1 cellular context compared by ENCODE assay signal in genomic region chr6:125779924-125780539, GRCh38.
A peak's percentile ranks its signal among the peaks of the same experiment; 100 is the strongest.
TF ChIP-seq lines count a peak whose summit lies in the region.

No MANE protein-coding gene starts in this region.

TF ChIP-seq in K562, 482 proteins besides CTCF, POLR2A, EP300 and RAD21 (continued from another document and continues in another):
- TF ChIP-seq THAP12 (CRISPR knock-in tag; IDR thresholded peaks at IDR 0.05) (no peak), TBP (optimal IDR thresholded peaks at IDR 0.05; ENCODE audit: low read depth, low read length) (peak; percentile 99), EP400 (IDR thresholded peaks at IDR 0.05) (no peak), GTF2F1 (IDR thresholded peaks at IDR 0.05; ENCODE audit: low read depth, low read length) (no peak; the same call in 1 of the 2 replicates), ZNF165 (CRISPR knock-in tag; IDR thresholded peaks at IDR 0.05; ENCODE audit: borderline replicate concordance) (no peak), SRSF9 (IDR thresholded peaks at IDR 0.05; ENCODE audit: borderline replicate concordance, low read depth, low read length) (no peak), ZNF644 (tag; IDR thresholded peaks at IDR 0.05; ENCODE audit: low read depth) (no peak; the same call in 1 of the 2 replicates), POLR2G (IDR thresholded peaks at IDR 0.05; ENCODE audit: low read depth, low read length) (no peak), BRF1 (IDR thresholded peaks at IDR 0.05; ENCODE audit: borderline replicate concordance, extremely low read depth, insufficient read length) (peak; percentile 19), FIP1L1 (IDR thresholded peaks at IDR 0.05; ENCODE audit: low read depth, low read length, poor library complexity, severe bottlenecking) (no peak), E2F6 (IDR thresholded peaks at IDR 0.05; ENCODE audit: borderline replicate concordance in 1 of 2, extremely low read depth in 1 of 2, insufficient read depth in 1 of 2, insufficient read length in 1 of 2, low read depth in 1 of 2, low read length in 1 of 2, poor library complexity in 1 of 2, severe bottlenecking in 1 of 2) (no peak), MXI1 (IDR thresholded peaks at IDR 0.05; ENCODE audit: low read depth, low read length) (no peak), ZNF41 (CRISPR knock-in tag; conservative IDR thresholded peaks at IDR 0.05) (no peak), EWSR1 (IDR thresholded peaks at IDR 0.05; ENCODE audit: borderline replicate concordance, low read depth, partially characterized antibody) (no peak), NCOA4 (IDR thresholded peaks at IDR 0.05; ENCODE audit: partially characterized antibody) (no peak), CBX8 (IDR thresholded peaks at IDR 0.05; ENCODE audit: borderline replicate concordance, extremely low read depth, low read depth, low read length, poor library complexity, severe bottlenecking) (no peak), ZSCAN29 (IDR thresholded peaks at IDR 0.05) (no peak), HIVEP1 (CRISPR knock-in tag; IDR thresholded peaks at IDR 0.05) (no peak), RCOR1 (IDR thresholded peaks at IDR 0.05; ENCODE audit: borderline replicate concordance in 1 of 2, low read depth in 2 of 2, low read length in 2 of 2) (peak in 1 of 2 experiments; percentile 18; a peak in 1 of 4 replicates), GATA2 (CRISPR knock-in tag; IDR thresholded peaks at IDR 0.05) (no peak), TFE3 (CRISPR knock-in tag; IDR thresholded peaks at IDR 0.05) (no peak), RBFOX2 (IDR thresholded peaks at IDR 0.05; ENCODE audit: low read depth, low read length) (no peak; the same call in 1 of the 2 replicates), MAZ (CRISPR knock-in tag; conservative IDR thresholded peaks at IDR 0.05 in 1 of 2, IDR thresholded peaks at IDR 0.05 in 1 of 2) (no peak; a peak in 1 of 4 replicates), HNRNPK (IDR thresholded peaks at IDR 0.05; ENCODE audit: low read depth, low read length, poor library complexity, severe bottlenecking) (no peak), ZBTB5 (IDR thresholded peaks at IDR 0.05) (peak; percentile 87), TAF15 (IDR thresholded peaks at IDR 0.05; ENCODE audit: low read depth, low read length) (no peak), TSHZ1 (CRISPR knock-in tag; IDR thresholded peaks at IDR 0.05) (no peak), ZFP91 (CRISPR knock-in tag; IDR thresholded peaks at IDR 0.05) (no peak), ZNF586 (CRISPR knock-in tag; conservative IDR thresholded peaks at IDR 0.05) (no peak), TEAD2 (tag; IDR thresholded peaks at IDR 0.05) (no peak), CBX5 (IDR thresholded peaks at IDR 0.05; ENCODE audit: borderline replicate concordance, low read depth) (no peak), ZNF277 (CRISPR knock-in tag; IDR thresholded peaks at IDR 0.05; ENCODE audit: borderline replicate concordance) (no peak), ZNF282 (CRISPR knock-in tag; IDR thresholded peaks at IDR 0.05) (no peak), MTF1 (CRISPR knock-in tag; IDR thresholded peaks at IDR 0.05; ENCODE audit: borderline replicate concordance) (no peak), CREBBP (IDR thresholded peaks at IDR 0.05; ENCODE audit: low read depth, low read length) (no peak), ZHX1 (conservative IDR thresholded peaks at IDR 0.05; ENCODE audit: low read length) (no peak), TRIM28 (IDR thresholded peaks at IDR 0.05) (peak; percentile 43; the same call in 1 of the 2 replicates), RBM22 (IDR thresholded peaks at IDR 0.05; ENCODE audit: low read depth, low read length, poor library complexity, severe bottlenecking) (peak; percentile 78), HBP1 (CRISPR knock-in tag; IDR thresholded peaks at IDR 0.05) (no peak), CGGBP1 (CRISPR knock-in tag; IDR thresholded peaks at IDR 0.05) (no peak), XRCC5 (IDR thresholded peaks at IDR 0.05; ENCODE audit: low read depth, low read length) (no peak), POLR3G (IDR thresholded peaks at IDR 0.05; ENCODE audit: extremely low read depth, insufficient read length, insufficient replicate concordance) (peak; percentile 70), PHF21A (IDR thresholded peaks at IDR 0.05; ENCODE audit: borderline replicate concordance, low read depth) (no peak), RBBP5 (IDR thresholded peaks at IDR 0.05; ENCODE audit: borderline replicate concordance, insufficient read depth, low read length, poor library complexity, severe bottlenecking) (no peak), NFE2L1 (tag; IDR thresholded peaks at IDR 0.05; ENCODE audit: borderline replicate concordance, low read depth) (no peak), SIN3A (IDR thresholded peaks at IDR 0.05; ENCODE audit: borderline replicate concordance in 2 of 2, control insufficient read depth in 1 of 2, low read depth in 2 of 2, low read length in 2 of 2) (no peak), RUNX1 (IDR thresholded peaks at IDR 0.05; ENCODE audit: low read depth) (no peak), BCOR (IDR thresholded peaks at IDR 0.05) (peak; percentile 43; the same call in 1 of the 2 replicates)
